ENCODE assay signal across 9 cellular contexts in the genomic region with DNA sequence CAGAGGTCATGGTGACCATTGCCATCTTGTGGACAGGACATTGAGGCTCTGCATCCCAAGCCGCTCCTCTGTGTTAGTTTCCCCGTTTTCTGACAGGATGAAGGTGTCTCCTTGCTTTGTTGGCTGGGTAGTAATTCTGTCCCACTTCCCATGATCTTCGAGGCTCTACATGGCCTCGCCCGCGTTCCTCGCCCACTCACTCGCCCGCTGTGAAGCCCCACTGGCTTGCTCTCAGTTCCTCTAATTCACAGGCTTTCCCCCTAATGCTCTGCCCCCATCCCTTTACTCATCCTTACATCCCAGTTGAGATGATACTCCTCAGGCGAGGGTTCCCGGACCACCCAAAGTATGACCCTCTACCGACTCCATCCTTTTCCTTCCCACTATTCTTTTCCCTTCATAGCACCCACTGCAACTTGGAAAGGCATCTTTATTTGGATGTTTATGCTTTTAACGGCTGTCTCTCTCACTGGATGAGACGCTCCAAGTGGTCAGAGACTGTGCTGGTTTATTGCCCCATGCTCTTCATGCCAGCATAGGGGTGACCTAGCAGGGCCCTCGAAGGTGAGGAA. TPM values are rescaled to one million over a fixed set of nuclear protein-coding genes. Genes with fewer than 3 reads are reported as not detected.
DNase-seq lines count a peak whose midpoint lies in the region; ATAC-seq, FAIRE-seq and TF ChIP-seq lines count a peak whose summit lies in the region.
"Had no signal": no experiment of that assay in that cellular context is flagged by ENCODE, and none has a peak within 500 bp of the region (broad histone marks: within the 10 kb centered on the region; RNA-seq: fewer than 3 reads in every experiment).

No MANE protein-coding gene starts in this region.

- no peak overlapping the region for H2AK5ac ChIP-seq in H1 (ENCODE audit: low read depth, low read length)

- peak overlapping the region; percentile 47; the same call in 1 of the 2 replicates for H2AFZ ChIP-seq in H1 (ENCODE audit: low read length)

- H3K79me2 ChIP-seq in H1 (ENCODE audit: control insufficient read depth in 1 of 2, insufficient read depth in 2 of 2, low read length in 2 of 2), result peaks cover 0 to 16% of the 10 kb centered on the region in 2 experiments; a peak in 2 of 4 replicates

- peak; percentile 10 for ATAC-seq in GM21526 (IDR thresholded peaks at IDR 0.05; ENCODE audit: low FRiP score, unreplicated experiment)

- TF ChIP-seq RAD21 in H1 (IDR thresholded peaks at IDR 0.05 in 1 of 2, conservative IDR thresholded peaks at IDR 0.05 in 1 of 2; ENCODE audit: low read depth in 2 of 2, low read length in 2 of 2), result no peak

- H3K79me1 ChIP-seq in H1 (ENCODE audit: low read depth, low read length), result 0 out of 2 replicates have a peak, but pooled peaks cover 2% of the 10 kb centered on the region

- H2BK5ac ChIP-seq in H1 (ENCODE audit: low read depth, low read length), result peak overlapping the region; percentile 79; the same call in 1 of the 2 replicates

- no peak overlapping the region; the same call in 1 of the 2 replicates for H4K8ac ChIP-seq in H1 (ENCODE audit: extremely low read depth, insufficient read depth, low read length)

- H3K4me1 Mint-ChIP-seq in CD4-positive, alpha-beta memory T cell, result peaks cover 39 to 66% (median 54%) of the 10 kb centered on the region in 4 donors

- H4K20me1 ChIP-seq in H1 (replicated peaks in 1 of 2; ENCODE audit: control insufficient read depth in 1 of 2, insufficient read depth in 2 of 2, low read length in 2 of 2), result peaks cover 0 to 17% of the 10 kb centered on the region in 2 experiments

- TF ChIP-seq POLR2A in H1 (IDR thresholded peaks at IDR 0.05; ENCODE audit: control extremely low read depth in 1 of 2, low read depth in 2 of 2, low read length in 2 of 2) (no peak), prostate gland (IDR thresholded peaks at IDR 0.05) (no peak)

- H3K4me1 ChIP-seq in CD4-positive, alpha-beta memory T cell (ENCODE audit: insufficient read depth, low read length), result peaks cover 47% of the 10 kb centered on the region
- H3K4me1 ChIP-seq in H1 (replicated peaks in 1 of 4; ENCODE audit: control insufficient read depth in 3 of 4, insufficient read depth in 4 of 4, low read length in 3 of 4), result peaks cover 6 to 26% (median 10%) of the 10 kb centered on the region in 4 experiments; a peak in 6 of 7 replicates
- H3K4me1 ChIP-seq in prostate gland (replicated peaks), result peaks cover 4% of the 10 kb centered on the region

- no peak for DNase-seq in CD4-positive, alpha-beta memory T cell
- no peak for DNase-seq in MG63
- DNase-seq in H1 (ENCODE audit: low read depth in 1 of 2, low spot score in 2 of 2), result no peak
- DNase-seq in prostate gland (ENCODE audit: low spot score), result no peak
- DNase-seq in DMS114 treated with DMSO at 0.1 percent for 48 hours (lab: John Stamatoyannopoulos, UW; ENCODE audit: unreplicated experiment), result no peak
- no peak for DNase-seq in stimulated activated CD4-positive, alpha-beta T cell treated with anti-CD3 and anti-CD28 coated beads, Interleukin-2, amount 100 ng/mL, for 48 hours
- DNase-seq in H4 (ENCODE audit: low spot score), result no peak

- H4K91ac ChIP-seq in H1 (replicated peaks; ENCODE audit: insufficient read length, low read length), result peak overlapping the region; percentile 58

- H3K27ac Mint-ChIP-seq in CD4-positive, alpha-beta memory T cell, result peak overlapping the region; percentile 80 to 97 (median 96)

- peak overlapping the region; percentile 82 for H3K27ac ChIP-seq in CD4-positive, alpha-beta memory T cell (ENCODE audit: low read depth, low read length)
- H3K27ac ChIP-seq in H1 (ENCODE audit: low read depth, low read length) (peak overlapping the region; percentile 54), prostate gland (peak overlapping the region; percentile 92 to 94)

- no peak overlapping the region for H3K14ac ChIP-seq in H1 (ENCODE audit: insufficient read length)

- H3K36me3 ChIP-seq in CD4-positive, alpha-beta memory T cell (ENCODE audit: insufficient read depth, low read length), result peaks cover 51% of the 10 kb centered on the region
- peaks cover 67% of the 10 kb centered on the region for H3K36me3 ChIP-seq in MG63
- H3K36me3 ChIP-seq in H1 (ENCODE audit: control insufficient read depth in 2 of 4, insufficient read depth in 4 of 4, low read length in 3 of 4), result peaks cover 15 to 34% (median 31%) of the 10 kb centered on the region in 4 experiments
- peaks cover 6 to 18% of the 10 kb centered on the region in 2 donors for H3K36me3 ChIP-seq in prostate gland

- peak overlapping the region; percentile 86 to 93 (median 87) for H3K4me3 Mint-ChIP-seq in CD4-positive, alpha-beta memory T cell

- no peak overlapping the region for H3K56ac ChIP-seq in H1 (replicated peaks; ENCODE audit: insufficient read length, low read depth, low read length)

- H3K36me3 Mint-ChIP-seq in CD4-positive, alpha-beta memory T cell, result peaks cover 17 to 60% of the 10 kb centered on the region in 2 donors

- intact Hi-C loops in CD4-positive, alpha-beta memory T cell (cut with micrococcal nuclease), result loop anchor here (1.0 to 2.0 kb wide), 4 partner anchors 7 to 86 kb away; a partner anchor contains a TSS
- intact Hi-C loops in prostate gland (cut with DNase I), result no loop called here

- peak overlapping the region; percentile 58 to 73 for H3K4me2 ChIP-seq in H1 (ENCODE audit: insufficient read depth in 1 of 2, low read depth in 2 of 2, low read length in 2 of 2)

- no peak for TF ChIP-seq EP300 in H1 (IDR thresholded peaks at IDR 0.05; ENCODE audit: borderline replicate concordance in 1 of 2, low read depth in 2 of 2, low read length in 2 of 2)

- H2BK15ac ChIP-seq in H1 (ENCODE audit: low read length), result peak overlapping the region; percentile 34; the same call in 1 of the 2 replicates

- H3K18ac ChIP-seq in H1 (ENCODE audit: extremely low read depth, low read length), result peak overlapping the region; percentile 76

- H3K4me3 ChIP-seq in CD4-positive, alpha-beta memory T cell (ENCODE audit: low read length in 2 of 2), result peak overlapping the region in 1 of 2 donors; percentile 63
- peak overlapping the region; percentile 96 for H3K4me3 ChIP-seq in MG63
- H3K4me3 ChIP-seq in H1 (ENCODE audit: extremely low read depth in 1 of 4, insufficient read depth in 2 of 4, low read depth in 3 of 4, low read length in 4 of 4), result peak overlapping the region; percentile 38 to 85 (median 57)
- peak overlapping the region; percentile 85 to 92 for H3K4me3 ChIP-seq in prostate gland

- no peaks in the 10 kb centered on the region for H3K27me3 ChIP-seq in CD4-positive, alpha-beta memory T cell (ENCODE audit: insufficient read depth, low read length)
- H3K27me3 ChIP-seq in MG63 (no peaks in the 10 kb centered on the region), H1 (replicated peaks in 1 of 4; ENCODE audit: control insufficient read depth in 3 of 4, extremely low read depth in 1 of 4, insufficient read depth in 3 of 4, low read length in 3 of 4) (no peaks in the 10 kb centered on the region), prostate gland (replicated peaks; ENCODE audit: insufficient read depth) (no peaks in the 10 kb centered on the region)

- 50% methylated on average over 15 of the region's 15 CpGs; no CpG with 5 or more reads in 1 of the 2 experiments for WGBS in H1 (ENCODE audit: extremely low coverage in 1 of 2, insufficient coverage in 1 of 2, insufficient read length in 1 of 2, insufficient replicate concordance in 2 of 2, low coverage in 1 of 2, low lambda C conversion rate in 2 of 2, missing lambda C conversion rate in 1 of 2), 2 experiments
- WGBS in prostate gland, result 21% methylated on average over 15 of the region's 15 CpGs

- CTCF ChIA-PET in CD4-positive, alpha-beta memory T cell (lab: Charles Lee; ENCODE audit: partially characterized antibody), result interaction anchor here (0.6 to 8.8 kb wide), 6 partner anchors 10 to 50 kb away, joined by 3 to 82 read pairs (median 6); a partner anchor contains a TSS
- CTCF ChIA-PET in H1 (lab: Charles Lee; ENCODE audit: partially characterized antibody), result interaction anchor here (1.0 to 1.5 kb wide), 6 partner anchors 11 to 68 kb away, joined by 3 to 14 read pairs (median 3); a partner anchor contains a TSS

- peak overlapping the region; percentile 78; the same call in 1 of the 2 replicates for H2BK12ac ChIP-seq in H1 (ENCODE audit: low read depth, low read length)

- H3K27me3 Mint-ChIP-seq in CD4-positive, alpha-beta memory T cell, result no peaks in the 10 kb centered on the region

- peaks cover 0 to 5% (median 0%) of the 10 kb centered on the region in 8 donors for H3K9me3 Mint-ChIP-seq in CD4-positive, alpha-beta memory T cell

- no peak overlapping the region for H2BK120ac ChIP-seq in H1 (replicated peaks; ENCODE audit: low read depth, low read length)

- FAIRE-seq in H1 (lab: Jason Lieb, UNC), result no peak

- H3K23me2 ChIP-seq in H1 (ENCODE audit: low read depth, low read length), result peaks cover 11% of the 10 kb centered on the region

- POLR2A ChIA-PET in CD4-positive, alpha-beta memory T cell (lab: Charles Lee; ENCODE audit: partially characterized antibody), result interaction anchor here (1.1 to 5.9 kb wide), 7 partner anchors 9 to 130 kb away, joined by 3 to 217 read pairs (median 9); a partner anchor contains a TSS
- POLR2A ChIA-PET in H1 (lab: Charles Lee; ENCODE audit: partially characterized antibody), result interaction anchor here (0.7 to 15.1 kb wide), 12 partner anchors 10 to 628 kb away, joined by 3 to 581 read pairs (median 6); a partner anchor contains a TSS

- H3K4ac ChIP-seq in H1 (replicated peaks; ENCODE audit: insufficient read length, low read depth, low read length), result no peak overlapping the region

- no peak overlapping the region; the same call in 1 of the 2 replicates for H2BK20ac ChIP-seq in H1 (ENCODE audit: low read length)

- no peak overlapping the region for H3K23ac ChIP-seq in H1 (ENCODE audit: insufficient read length)

- peak overlapping the region; percentile 98 for H4K5ac ChIP-seq in H1 (ENCODE audit: insufficient read length, low read depth, low read length)

- no peak for TF ChIP-seq CTCF in H1 (IDR thresholded peaks at IDR 0.05; ENCODE audit: control extremely low read depth in 1 of 3, insufficient read depth in 1 of 3, low read depth in 1 of 3, low read length in 3 of 3)
- TF ChIP-seq CTCF in prostate gland (IDR thresholded peaks at IDR 0.05), result no peak

- no peaks in the 10 kb centered on the region for H3K9me3 ChIP-seq in CD4-positive, alpha-beta memory T cell (ENCODE audit: control insufficient read depth in 1 of 2, low read length in 2 of 2)
- H3K9me3 ChIP-seq in MG63, result no peaks in the 10 kb centered on the region
- H3K9me3 ChIP-seq in H1 (ENCODE audit: insufficient read depth in 2 of 2, low read depth in 1 of 2, low read length in 1 of 2), result no peaks in the 10 kb centered on the region
- H3K9me3 ChIP-seq in prostate gland, result no peaks in the 10 kb centered on the region

- H3K9ac ChIP-seq in H1 (replicated peaks in 1 of 4; ENCODE audit: extremely low read depth in 1 of 4, low read depth in 3 of 4, low read length in 3 of 4), result peak overlapping the region in 3 of 4 experiments; percentile 11 to 84 (median 69); a peak in 6 of 7 replicates

RNA-seq across cellular contexts. Expression of a gene that starts 0.5 kb away (rescaled TPM):
- total RNA-seq in CD4-positive, alpha-beta memory T cell, result 10 to 100 TPM; 20.7 to 20.9 TPM
- 10 to 100 TPM; 41.6 to 65.3 TPM for polyA plus RNA-seq in CD4-positive, alpha-beta memory T cell
- 386 and 631 TPM in 2 replicates for total RNA-seq in MG63 (2014; rRNA removed; shearing (Covaris generic); ENCODE audit: low replicate concordance)
- total RNA-seq in H1 (2021; fragmentation: NEBNext Ultra II Directional; extraction: Animal tissue kit (Norgen Biotek cat#: 25700)), result 29.5 and 32.3 TPM in 2 replicates
- 65.0 and 73.7 TPM in 2 replicates for polyA plus RNA-seq in H1 (2011; rRNA removed)
- 49.6 TPM for polyA plus RNA-seq in H1 (2011; cell fraction: cytosol; rRNA removed)
- polyA plus RNA-seq in H1 (2011; cell fraction: nucleus; rRNA removed), result 90.4 TPM
- polyA plus RNA-seq in H1 (2012, experiment 1 of 2), result 26.2 to 41.2 TPM (median 36.7 TPM) in 4 replicates
- 48.9 TPM for polyA plus RNA-seq in H1 (2012, experiment 2 of 2)
- 43.7 TPM for polyA plus RNA-seq in H1 (2013, experiment 1 of 2)
- 43.6 TPM for polyA plus RNA-seq in H1 (2013, experiment 2 of 2)
- 48.1 and 49.1 TPM in 2 replicates for polyA minus RNA-seq in H1 (2011; rRNA and poly(A)+ RNA removed)
- 21.4 TPM for polyA minus RNA-seq in H1 (2011; cell fraction: cytosol; rRNA and poly(A)+ RNA removed)
- polyA minus RNA-seq in H1 (2011; cell fraction: nucleus; rRNA and poly(A)+ RNA removed), result 25.3 TPM
- 10 to 100 TPM; 44.5 to 59.9 TPM for total RNA-seq in prostate gland
- total RNA-seq in H4 (2014; rRNA removed; shearing (Covaris generic)), result 177 and 195 TPM in 2 replicates

RNA-seq across cellular contexts. Expression of a gene that starts 7.5 kb away (rescaled TPM):
- total RNA-seq in CD4-positive, alpha-beta memory T cell, result 10 to 100 TPM; 12.7 to 15.0 TPM
- 1 to 10 TPM; 8.0 to 8.3 TPM for polyA plus RNA-seq in CD4-positive, alpha-beta memory T cell
- 24.4 and 35.2 TPM in 2 replicates for total RNA-seq in MG63 (2014; rRNA removed; shearing (Covaris generic); ENCODE audit: low replicate concordance)
- 10.8 and 13.5 TPM in 2 replicates for total RNA-seq in H1 (2021; fragmentation: NEBNext Ultra II Directional; extraction: Animal tissue kit (Norgen Biotek cat#: 25700))
- polyA plus RNA-seq in H1 (2011; rRNA removed), result 19.2 and 22.9 TPM in 2 replicates
- polyA plus RNA-seq in H1 (2011; cell fraction: cytosol; rRNA removed), result 18.8 TPM
- polyA plus RNA-seq in H1 (2011; cell fraction: nucleus; rRNA removed), result 14.3 TPM
- polyA plus RNA-seq in H1 (2012, experiment 1 of 2), result 12.7 to 17.1 TPM (median 13.6 TPM) in 4 replicates
- polyA plus RNA-seq in H1 (2012, experiment 2 of 2), result 17.0 TPM
- 6.2 TPM for polyA plus RNA-seq in H1 (2013, experiment 1 of 2)
- polyA plus RNA-seq in H1 (2013, experiment 2 of 2), result 7.5 TPM
- 7.0 and 9.3 TPM in 2 replicates for polyA minus RNA-seq in H1 (2011; rRNA and poly(A)+ RNA removed)
- 7.8 TPM for polyA minus RNA-seq in H1 (2011; cell fraction: cytosol; rRNA and poly(A)+ RNA removed)
- 12.2 TPM for polyA minus RNA-seq in H1 (2011; cell fraction: nucleus; rRNA and poly(A)+ RNA removed)
- total RNA-seq in prostate gland, result 10 to 100 TPM; 20.8 to 34.4 TPM
- 11.2 and 12.4 TPM in 2 replicates for total RNA-seq in H4 (2014; rRNA removed; shearing (Covaris generic))

RNA-seq across cellular contexts. Expression of a gene that starts 10.9 kb away (rescaled TPM):
- total RNA-seq in CD4-positive, alpha-beta memory T cell, result 100 to 1,000 TPM; 303 to 324 TPM
- polyA plus RNA-seq in CD4-positive, alpha-beta memory T cell, result 100 to 1,000 TPM; 384 to 432 TPM
- 5,432 and 5,573 TPM in 2 replicates for total RNA-seq in MG63 (2014; rRNA removed; shearing (Covaris generic); ENCODE audit: low replicate concordance)
- total RNA-seq in H1 (2021; fragmentation: NEBNext Ultra II Directional; extraction: Animal tissue kit (Norgen Biotek cat#: 25700)), result 2,224 and 2,297 TPM in 2 replicates
- polyA plus RNA-seq in H1 (2011; rRNA removed), result 1,244 and 1,564 TPM in 2 replicates
- polyA plus RNA-seq in H1 (2011; cell fraction: cytosol; rRNA removed), result 1,987 TPM
- 1,165 TPM for polyA plus RNA-seq in H1 (2011; cell fraction: nucleus; rRNA removed)
- 2,191 to 2,644 TPM (median 2,404 TPM) in 4 replicates for polyA plus RNA-seq in H1 (2012, experiment 1 of 2)
- 384 TPM for polyA plus RNA-seq in H1 (2012, experiment 2 of 2)
- 1,706 TPM for polyA plus RNA-seq in H1 (2013, experiment 1 of 2)
- polyA plus RNA-seq in H1 (2013, experiment 2 of 2), result 1,654 TPM
- polyA minus RNA-seq in H1 (2011; rRNA and poly(A)+ RNA removed), result 1,724 and 1,899 TPM in 2 replicates
- 850 TPM for polyA minus RNA-seq in H1 (2011; cell fraction: cytosol; rRNA and poly(A)+ RNA removed)
- polyA minus RNA-seq in H1 (2011; cell fraction: nucleus; rRNA and poly(A)+ RNA removed), result 610 TPM
- total RNA-seq in prostate gland, result 100 to 1,000 TPM; 650 to 805 TPM
- total RNA-seq in H4 (2014; rRNA removed; shearing (Covaris generic)), result 2,045 and 2,316 TPM in 2 replicates

RNA-seq across cellular contexts. Expression of a gene that starts 12.4 kb away (rescaled TPM):
- not detected for total RNA-seq in CD4-positive, alpha-beta memory T cell
- not detected for polyA plus RNA-seq in CD4-positive, alpha-beta memory T cell
- 0.20 TPM in 1 of 2 replicates, not detected in the other for total RNA-seq in MG63 (2014; rRNA removed; shearing (Covaris generic); ENCODE audit: low replicate concordance)
- 15.5 and 15.7 TPM in 2 replicates for total RNA-seq in H1 (2021; fragmentation: NEBNext Ultra II Directional; extraction: Animal tissue kit (Norgen Biotek cat#: 25700))
- 8.0 and 11.6 TPM in 2 replicates for polyA plus RNA-seq in H1 (2011; rRNA removed)
- polyA plus RNA-seq in H1 (2011; cell fraction: cytosol; rRNA removed), result 9.9 TPM
- polyA plus RNA-seq in H1 (2011; cell fraction: nucleus; rRNA removed), result 22.6 TPM
- 10.2 to 14.9 TPM (median 13.2 TPM) in 4 replicates for polyA plus RNA-seq in H1 (2012, experiment 1 of 2)
- 12.1 TPM for polyA plus RNA-seq in H1 (2012, experiment 2 of 2)
- 7.8 TPM for polyA plus RNA-seq in H1 (2013, experiment 1 of 2)
- 7.7 TPM for polyA plus RNA-seq in H1 (2013, experiment 2 of 2)
- 8.8 and 10.7 TPM in 2 replicates for polyA minus RNA-seq in H1 (2011; rRNA and poly(A)+ RNA removed)
- 6.5 TPM for polyA minus RNA-seq in H1 (2011; cell fraction: cytosol; rRNA and poly(A)+ RNA removed)
- polyA minus RNA-seq in H1 (2011; cell fraction: nucleus; rRNA and poly(A)+ RNA removed), result 6.2 TPM
- total RNA-seq in prostate gland, result 1 to 10 TPM in 1 of 2 donors, under 1 TPM in 1; 0.09 to 1.1 TPM
- 0.37 TPM in 1 of 2 replicates, not detected in the other for total RNA-seq in H4 (2014; rRNA removed; shearing (Covaris generic))
- total RNA-seq: M059J had no signal

RNA-seq across cellular contexts. Expression of a gene that starts 34.4 kb away (rescaled TPM):
- total RNA-seq in CD4-positive, alpha-beta memory T cell, result 1 to 10 TPM; 2.1 to 3.1 TPM
- 1 to 10 TPM; 3.4 to 3.7 TPM for polyA plus RNA-seq in CD4-positive, alpha-beta memory T cell
- total RNA-seq in MG63 (2014; rRNA removed; shearing (Covaris generic); ENCODE audit: low replicate concordance), result 118 and 130 TPM in 2 replicates
- 187 and 196 TPM in 2 replicates for total RNA-seq in H1 (2021; fragmentation: NEBNext Ultra II Directional; extraction: Animal tissue kit (Norgen Biotek cat#: 25700))
- polyA plus RNA-seq in H1 (2011; rRNA removed), result 558 and 626 TPM in 2 replicates
- polyA plus RNA-seq in H1 (2011; cell fraction: cytosol; rRNA removed), result 409 TPM
- polyA plus RNA-seq in H1 (2011; cell fraction: nucleus; rRNA removed), result 636 TPM
- 210 to 268 TPM (median 256 TPM) in 4 replicates for polyA plus RNA-seq in H1 (2012, experiment 1 of 2)
- 267 TPM for polyA plus RNA-seq in H1 (2012, experiment 2 of 2)
- polyA plus RNA-seq in H1 (2013, experiment 1 of 2), result 396 TPM
- polyA plus RNA-seq in H1 (2013, experiment 2 of 2), result 418 TPM
- 456 and 664 TPM in 2 replicates for polyA minus RNA-seq in H1 (2011; rRNA and poly(A)+ RNA removed)
- 124 TPM for polyA minus RNA-seq in H1 (2011; cell fraction: cytosol; rRNA and poly(A)+ RNA removed)
- polyA minus RNA-seq in H1 (2011; cell fraction: nucleus; rRNA and poly(A)+ RNA removed), result 168 TPM
- total RNA-seq in prostate gland, result 10 to 100 TPM; 18.5 to 58.9 TPM
- total RNA-seq in H4 (2014; rRNA removed; shearing (Covaris generic)), result 17.3 and 33.8 TPM in 2 replicates
